13 cellular contexts compared by ENCODE assay signal in the genomic region with DNA sequence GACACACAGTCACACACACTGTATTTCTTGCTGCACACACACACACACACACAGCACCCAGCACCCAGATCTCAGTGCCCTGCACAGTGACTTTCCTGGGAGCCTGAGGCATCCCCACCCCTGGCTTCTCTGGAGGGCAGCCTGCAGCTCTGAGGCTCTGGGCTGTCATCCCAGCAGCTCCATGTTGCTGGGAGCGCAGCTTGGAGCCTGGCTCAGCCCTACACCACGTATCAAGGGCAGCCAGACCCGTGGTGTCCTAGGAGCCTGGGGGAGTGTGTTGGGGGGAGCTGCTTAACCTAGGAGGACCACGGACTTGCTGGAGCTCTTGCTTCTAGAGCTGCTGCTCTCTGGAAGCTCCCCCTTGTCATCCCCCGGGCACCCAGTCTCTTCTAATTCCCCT. TPM values are rescaled to one million over a fixed set of nuclear protein-coding genes. Genes with fewer than 3 reads are reported as not detected.
DNase-seq lines count a peak whose midpoint lies in the region; ATAC-seq and TF ChIP-seq lines count a peak whose summit lies in the region.
"Had no signal": no experiment of that assay in that cellular context is flagged by ENCODE, and none has a peak within 500 bp of the region (broad histone marks: within the 10 kb centered on the region; RNA-seq: fewer than 3 reads in every experiment).

No MANE protein-coding gene starts in this region.

- DNase-seq in Ammon's horn (ENCODE audit: low spot score) (peak; percentile 69), RWPE1 (ENCODE audit: low spot score) (no peak), globus pallidus (ENCODE audit: low spot score) (peak; percentile 58), pons (ENCODE audit: low spot score) (peak; percentile 39), DMS153 (lab: John Stamatoyannopoulos, UW) (no peak), NOMO-1 treated with DMSO at 0.1 percent for 48 hours (lab: John Stamatoyannopoulos, UW; ENCODE audit: unreplicated experiment) (no peak), SJCRH30 (no peak)
- DNase-seq: activated CD4-positive, alpha-beta T cell treated with anti-CD3 and anti-CD28 coated beads, Interleukin-2, amount 50 U/mL, for 4 hours; central memory CD4-positive, alpha-beta T cell; NCI-H510A; small intestine had no signal

- peaks cover 21% of the 10 kb centered on the region for H3K27me3 ChIP-seq in SJCRH30
- H3K27me3 ChIP-seq: Peyer's patch had no signal

- TF ChIP-seq CTCF in RWPE1 (conservative IDR thresholded peaks at IDR 0.05; ENCODE audit: low read depth): no peak

- no peaks in the 10 kb centered on the region for H3K36me3 ChIP-seq in SJCRH30
- H3K36me3 ChIP-seq: Peyer's patch had no signal

- H3K27ac ChIP-seq in RWPE1 (peak overlapping the region; percentile 99; the same call in 1 of the 2 replicates), SJCRH30 (no peak overlapping the region)

- no peak overlapping the region for H3K4me3 ChIP-seq in SJCRH30
- H3K4me3 ChIP-seq: Peyer's patch had no signal

- POLR2A ChIA-PET in RWPE1 (lab: Yijun Ruan, JAX; ENCODE audit: low non-redundant PET): interaction anchor here (0.7 to 1.0 kb wide), 2 partner anchors 159 to 311 kb away, joined by 3 read pairs; no protein-coding TSS in a partner anchor

- CTCF ChIA-PET in RWPE1 (lab: Yijun Ruan, JAX): interaction anchor here (0.5 to 5.8 kb wide), 10 partner anchors 15 to 458 kb away, joined by 3 to 63 read pairs (median 13); no protein-coding TSS in a partner anchor

- H3K9me3 ChIP-seq in SJCRH30 (replicated peaks): no peaks in the 10 kb centered on the region
- H3K9me3 ChIP-seq: Peyer's patch had no signal

- H3K4me1 ChIP-seq in SJCRH30: peaks cover 4% of the 10 kb centered on the region

- ATAC-seq in HG03439 (IDR thresholded peaks at IDR 0.05; ENCODE audit: unreplicated experiment): no peak

RNA-seq across cellular contexts. Expression of gene IER5L, which starts 5.2 kb away (rescaled TPM):
- total RNA-seq in SJCRH30 (2014; rRNA removed; shearing (Covaris generic)): 2.8 and 3.1 TPM in 2 replicates

Comparison
In these comparisons a context has a peak if more than half of its experiments do, and no peak if none do; other contexts are left out.
1. DNase-seq: peak in Ammon's horn (single experiment), globus pallidus (single experiment) and pons (single experiment); none in RWPE1 (single experiment), DMS153 (single experiment), NOMO-1 treated with DMSO at 0.1 percent for 48 hours (single experiment) and SJCRH30 (0 of 2).